ENCODE assay signal across 10 cellular contexts in the genomic region with DNA sequence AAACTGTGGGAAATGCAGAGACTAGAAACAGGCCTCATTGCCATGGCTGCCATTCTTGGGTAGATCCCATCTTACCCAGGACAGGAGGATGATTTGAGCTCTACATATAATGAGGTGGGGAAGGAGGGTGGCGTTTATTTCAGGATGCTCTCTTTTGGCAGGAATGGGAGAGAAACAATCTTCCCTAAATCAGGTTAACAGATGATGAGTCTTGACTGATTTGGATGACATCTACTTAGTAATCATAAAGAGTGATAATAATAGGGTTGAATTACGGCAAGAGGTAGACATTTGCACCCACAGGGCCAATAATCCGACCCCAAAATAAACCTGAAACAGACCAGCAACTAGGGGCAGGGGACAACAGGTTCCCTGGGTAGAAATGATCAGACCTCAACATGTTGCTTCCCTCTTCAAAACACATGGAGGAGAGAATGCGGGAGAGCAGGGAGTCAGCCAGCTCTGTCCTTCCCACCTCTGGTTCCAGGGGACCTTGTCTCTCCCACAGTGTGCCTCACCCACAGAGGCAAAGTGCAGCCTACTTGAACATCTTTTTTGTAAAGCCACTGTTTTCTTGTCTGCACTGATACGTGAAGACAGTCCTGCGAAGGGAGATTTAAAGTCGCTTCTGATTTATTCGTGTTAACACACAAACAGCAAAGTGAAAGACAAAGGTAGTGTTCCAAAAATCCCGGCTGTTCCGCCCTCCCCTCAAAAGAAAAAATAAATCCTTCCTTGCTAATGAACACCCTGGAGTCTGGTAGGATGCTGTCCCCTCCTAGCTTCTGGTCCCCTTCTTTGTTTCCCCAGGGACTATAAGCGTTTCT. TPM values are rescaled to one million over a fixed set of nuclear protein-coding genes. Genes with fewer than 3 reads are reported as not detected.
DNase-seq lines count a peak whose midpoint lies in the region; ATAC-seq and TF ChIP-seq lines count a peak whose summit lies in the region.
"Had no signal": no experiment of that assay in that cellular context is flagged by ENCODE, and none has a peak within 500 bp of the region (broad histone marks: within the 10 kb centered on the region; RNA-seq: fewer than 3 reads in every experiment).

No MANE protein-coding gene starts in this region.

- ATAC-seq in SK-N-SH treated with all-trans-retinoic acid at 6 μM for 48 hours = peak; percentile 33

- H3K36me3 Mint-ChIP-seq in Calu3 (ENCODE audit: insufficient read depth, unreplicated experiment) = peaks cover 71% of the 10 kb centered on the region

- peak overlapping the region; percentile 76 for H3K4me3 Mint-ChIP-seq in Calu3 (ENCODE audit: low read depth, unreplicated experiment)

- intact Hi-C loops in Calu3 (cut with micrococcal nuclease; ENCODE audit: unreplicated experiment) (loop anchor here (2.0 to 10.0 kb wide), 2 partner anchors 19 to 51 kb away; no protein-coding TSS in a partner anchor), posterior vena cava (cut with DNase I) (no loop called here)

- H3K27ac Mint-ChIP-seq in Calu3 (ENCODE audit: unreplicated experiment) = peak overlapping the region; percentile 90

- H3K4me3 ChIP-seq in fibroblast of villous mesenchyme (ENCODE audit: low read depth, low read length) (peak overlapping the region; percentile 67), skeletal muscle cell (ENCODE audit: low read depth, low read length) (peak overlapping the region; percentile 55)

- CTCF ChIA-PET in Calu3 (lab: Charles Lee) = interaction anchor here (1.4 to 1.7 kb wide), 2 partner anchors 10 to 20 kb away, joined by 6 to 13 read pairs; no protein-coding TSS in a partner anchor

- peaks cover 18% of the 10 kb centered on the region for H3K4me1 Mint-ChIP-seq in Calu3 (ENCODE audit: low read depth, unreplicated experiment)

- H3K9me3 Mint-ChIP-seq in Calu3 (ENCODE audit: low read depth, unreplicated experiment) = no peaks in the 10 kb centered on the region

- TSS peak; percentile 71 for BruUV-seq in Calu3 (replicated peaks; lab: Mats Ljungman, UMichigan)

- in situ Hi-C loops in G401 (cut with HindIII; ENCODE audit: low sequenced_read_pairs) = no loop called here

- DNase-seq in Calu3 (no peak), fibroblast of villous mesenchyme (ENCODE audit: low read depth) (no peak), skeletal muscle cell (ENCODE audit: low read depth) (no peak), posterior vena cava (ENCODE audit: low spot score) (no peak), SK-N-DZ (ENCODE audit: low spot score) (no peak), G401 (ENCODE audit: low spot score) (no peak), amniotic stem cell (lab: John Stamatoyannopoulos, UW) (no peak)
- DNase-seq: MM.1S; stimulated activated CD4-positive, alpha-beta T cell treated with anti-CD3 and anti-CD28 coated beads, Interleukin-4, amount 100 ng/mL, for 1 hour had no signal

- H3K27me3 Mint-ChIP-seq in Calu3 (ENCODE audit: unreplicated experiment) = no peaks in the 10 kb centered on the region

- TF ChIP-seq CTCF in Calu3 (IDR thresholded peaks at IDR 0.05; ENCODE audit: unreplicated experiment) (no peak), fibroblast of villous mesenchyme (IDR thresholded peaks at IDR 0.05; ENCODE audit: insufficient read depth, low read depth, low read length) (no peak)

TF ChIP-seq in SK-N-SH treated with all-trans-retinoic acid at 6 μM for 48 hours, 23 proteins besides CTCF, POLR2A, EP300 and RAD21:
- no peak for TF ChIP-seq TCF4 (CRISPR knock-in tag; IDR thresholded peaks at IDR 0.05; ENCODE audit: borderline replicate concordance)
- TF ChIP-seq, protein P1, sequence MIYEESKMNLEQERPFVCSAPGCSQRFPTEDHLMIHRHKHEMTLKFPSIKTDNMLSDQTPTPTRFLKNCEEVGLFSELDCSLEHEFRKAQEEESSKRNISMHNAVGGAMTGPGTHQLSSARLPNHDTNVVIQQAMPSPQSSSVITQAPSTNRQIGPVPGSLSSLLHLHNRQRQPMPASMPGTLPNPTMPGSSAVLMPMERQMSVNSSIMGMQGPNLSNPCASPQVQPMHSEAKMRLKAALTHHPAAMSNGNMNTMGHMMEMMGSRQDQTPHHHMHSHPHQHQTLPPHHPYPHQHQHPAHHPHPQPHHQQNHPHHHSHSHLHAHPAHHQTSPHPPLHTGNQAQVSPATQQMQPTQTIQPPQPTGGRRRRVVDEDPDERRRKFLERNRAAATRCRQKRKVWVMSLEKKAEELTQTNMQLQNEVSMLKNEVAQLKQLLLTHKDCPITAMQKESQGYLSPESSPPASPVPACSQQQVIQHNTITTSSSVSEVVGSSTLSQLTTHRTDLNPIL (CRISPR knock-in tag; IDR thresholded peaks at IDR 0.05; ENCODE audit: low read depth) = no peak
- no peak for TF ChIP-seq ARNTL (CRISPR knock-in tag; IDR thresholded peaks at IDR 0.05; ENCODE audit: borderline replicate concordance, low read depth)
- TF ChIP-seq, protein P2, sequence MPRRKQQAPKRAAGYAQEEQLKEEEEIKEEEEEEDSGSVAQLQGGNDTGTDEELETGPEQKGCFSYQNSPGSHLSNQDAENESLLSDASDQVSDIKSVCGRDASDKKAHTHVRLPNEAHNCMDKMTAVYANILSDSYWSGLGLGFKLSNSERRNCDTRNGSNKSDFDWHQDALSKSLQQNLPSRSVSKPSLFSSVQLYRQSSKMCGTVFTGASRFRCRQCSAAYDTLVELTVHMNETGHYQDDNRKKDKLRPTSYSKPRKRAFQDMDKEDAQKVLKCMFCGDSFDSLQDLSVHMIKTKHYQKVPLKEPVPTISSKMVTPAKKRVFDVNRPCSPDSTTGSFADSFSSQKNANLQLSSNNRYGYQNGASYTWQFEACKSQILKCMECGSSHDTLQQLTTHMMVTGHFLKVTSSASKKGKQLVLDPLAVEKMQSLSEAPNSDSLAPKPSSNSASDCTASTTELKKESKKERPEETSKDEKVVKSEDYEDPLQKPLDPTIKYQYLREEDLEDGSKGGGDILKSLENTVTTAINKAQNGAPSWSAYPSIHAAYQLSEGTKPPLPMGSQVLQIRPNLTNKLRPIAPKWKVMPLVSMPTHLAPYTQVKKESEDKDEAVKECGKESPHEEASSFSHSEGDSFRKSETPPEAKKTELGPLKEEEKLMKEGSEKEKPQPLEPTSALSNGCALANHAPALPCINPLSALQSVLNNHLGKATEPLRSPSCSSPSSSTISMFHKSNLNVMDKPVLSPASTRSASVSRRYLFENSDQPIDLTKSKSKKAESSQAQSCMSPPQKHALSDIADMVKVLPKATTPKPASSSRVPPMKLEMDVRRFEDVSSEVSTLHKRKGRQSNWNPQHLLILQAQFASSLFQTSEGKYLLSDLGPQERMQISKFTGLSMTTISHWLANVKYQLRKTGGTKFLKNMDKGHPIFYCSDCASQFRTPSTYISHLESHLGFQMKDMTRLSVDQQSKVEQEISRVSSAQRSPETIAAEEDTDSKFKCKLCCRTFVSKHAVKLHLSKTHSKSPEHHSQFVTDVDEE (CRISPR knock-in tag; IDR thresholded peaks at IDR 0.05) = no peak
- TF ChIP-seq ESRRG (CRISPR knock-in tag; IDR thresholded peaks at IDR 0.05) = no peak
- no peak for TF ChIP-seq ZNF70 (CRISPR knock-in tag; IDR thresholded peaks at IDR 0.05)
- no peak for TF ChIP-seq PPARA (CRISPR knock-in tag; IDR thresholded peaks at IDR 0.05; ENCODE audit: borderline replicate concordance)
- TF ChIP-seq, protein P3, sequence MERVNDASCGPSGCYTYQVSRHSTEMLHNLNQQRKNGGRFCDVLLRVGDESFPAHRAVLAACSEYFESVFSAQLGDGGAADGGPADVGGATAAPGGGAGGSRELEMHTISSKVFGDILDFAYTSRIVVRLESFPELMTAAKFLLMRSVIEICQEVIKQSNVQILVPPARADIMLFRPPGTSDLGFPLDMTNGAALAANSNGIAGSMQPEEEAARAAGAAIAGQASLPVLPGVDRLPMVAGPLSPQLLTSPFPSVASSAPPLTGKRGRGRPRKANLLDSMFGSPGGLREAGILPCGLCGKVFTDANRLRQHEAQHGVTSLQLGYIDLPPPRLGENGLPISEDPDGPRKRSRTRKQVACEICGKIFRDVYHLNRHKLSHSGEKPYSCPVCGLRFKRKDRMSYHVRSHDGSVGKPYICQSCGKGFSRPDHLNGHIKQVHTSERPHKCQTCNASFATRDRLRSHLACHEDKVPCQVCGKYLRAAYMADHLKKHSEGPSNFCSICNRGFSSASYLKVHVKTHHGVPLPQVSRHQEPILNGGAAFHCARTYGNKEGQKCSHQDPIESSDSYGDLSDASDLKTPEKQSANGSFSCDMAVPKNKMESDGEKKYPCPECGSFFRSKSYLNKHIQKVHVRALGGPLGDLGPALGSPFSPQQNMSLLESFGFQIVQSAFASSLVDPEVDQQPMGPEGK (CRISPR knock-in tag; IDR thresholded peaks at IDR 0.05; ENCODE audit: borderline replicate concordance) = no peak
- TF ChIP-seq GLIS3 (CRISPR knock-in tag; IDR thresholded peaks at IDR 0.05) = no peak

RNA-seq across cellular contexts. Expression of a gene that starts 3.9 kb away (rescaled TPM):
- total RNA-seq in Calu3 (2022) (46.1 and 51.0 TPM in 2 replicates), fibroblast of villous mesenchyme (0.43 and 0.97 TPM in 2 replicates), posterior vena cava (not detected)
- not detected in 2 replicates for polyA plus RNA-seq in SK-N-DZ (2014; cell fraction: cytosol; rRNA removed)
- polyA plus RNA-seq in SK-N-DZ (2014; cell fraction: nucleus; rRNA removed) = not detected in 2 replicates
- total RNA-seq in G401 (2014; rRNA removed; shearing (Covaris generic)) = not detected in 2 replicates

Comparison
In these comparisons a context has a peak if more than half of its experiments do, and no peak if none do; other contexts are left out.
1. RNA of a gene that starts 3.9 kb away (total RNA-seq): 46.1 to 51.0 TPM in Calu3; 0.43 to 0.97 TPM in fibroblast of villous mesenchyme, not detected in posterior vena cava and not detected in G401; every median in the first group is over 10 times any median in the second.